Comparison of ENCODE assay signal across 8 cellular contexts in genomic region chr1:115975569-115976061, GRCh38. TPM values are rescaled to one million over a fixed set of nuclear protein-coding genes. Genes with fewer than 3 reads are reported as not detected.
DNase-seq lines count a peak whose midpoint lies in the region; ATAC-seq, FAIRE-seq and TF ChIP-seq lines count a peak whose summit lies in the region.

No MANE protein-coding gene starts in this region.

- no peak for DNase-seq in CD8-positive, alpha-beta memory T cell
- DNase-seq in endothelial cell of umbilical vein (ENCODE audit: low read depth, low spot score) (no peak), osteoblast (ENCODE audit: insufficient read length, low spot score, missing footprints) (no peak), middle frontal gyrus (ENCODE audit: extremely low spot score, low spot score) (no peak)
- DNase-seq in central memory CD4-positive, alpha-beta T cell = no peak

- no peaks in the 10 kb centered on the region for H3K36me3 ChIP-seq in CD8-positive, alpha-beta memory T cell (ENCODE audit: insufficient read depth, low read length)
- H3K36me3 ChIP-seq in OCI-LY3 (replicated peaks; ENCODE audit: low read depth, low read length) (no peaks in the 10 kb centered on the region), endothelial cell of umbilical vein (ENCODE audit: control insufficient read depth in 2 of 2, extremely low read depth in 1 of 2, insufficient read depth in 2 of 2, low read length in 2 of 2) (no peaks in the 10 kb centered on the region), osteoblast (ENCODE audit: insufficient read depth, low read length) (no peaks in the 10 kb centered on the region)

- no peak for TF ChIP-seq POLR2A in endothelial cell of umbilical vein (IDR thresholded peaks at IDR 0.05; ENCODE audit: low read depth, low read length)

- H2AFZ ChIP-seq in OCI-LY3 (ENCODE audit: low read depth, low read length) = peak overlapping the region; percentile 68
- peak overlapping the region; percentile 65 for H2AFZ ChIP-seq in endothelial cell of umbilical vein (ENCODE audit: low read depth, low read length)
- peak overlapping the region; percentile 82 for H2AFZ ChIP-seq in osteoblast (ENCODE audit: low read length)

- dilution Hi-C loops in endothelial cell of umbilical vein (cut with MboI; ENCODE audit: extremely low pct_ligation_motif_present, low sequenced_read_pairs) = no loop called here

- no peaks in the 10 kb centered on the region for H3K27me3 ChIP-seq in CD8-positive, alpha-beta memory T cell (ENCODE audit: insufficient read depth, low read length, poor library complexity, severe bottlenecking)
- H3K27me3 ChIP-seq in OCI-LY3 (ENCODE audit: low read depth, low read length) (no peaks in the 10 kb centered on the region; the same call in 1 of the 2 replicates), endothelial cell of umbilical vein (ENCODE audit: control insufficient read depth in 2 of 2, insufficient read depth in 2 of 2, low read length in 2 of 2) (peaks cover 23 to 47% of the 10 kb centered on the region in 2 experiments), osteoblast (ENCODE audit: insufficient read depth, low read length) (peaks cover 3% of the 10 kb centered on the region)

- ATAC-seq in GM19324 (IDR thresholded peaks at IDR 0.05; ENCODE audit: low FRiP score, unreplicated experiment) = no peak
- no peak for ATAC-seq in HG03108 (IDR thresholded peaks at IDR 0.05; ENCODE audit: unreplicated experiment)

- H3K4me3 Mint-ChIP-seq in CD8-positive, alpha-beta memory T cell = peak overlapping the region; percentile 89 to 95 (median 91)

- H3K9me1 ChIP-seq in endothelial cell of umbilical vein (replicated peaks; ENCODE audit: control insufficient read depth, extremely low read depth, insufficient read depth, low read length) = no peaks in the 10 kb centered on the region

- BruUV-seq in endothelial cell of umbilical vein (replicated peaks; lab: Mats Ljungman, UMichigan) = no TSS peak

- H4K20me1 ChIP-seq in OCI-LY3 (ENCODE audit: insufficient read depth, low read length) (no peaks in the 10 kb centered on the region), endothelial cell of umbilical vein (replicated peaks; ENCODE audit: control insufficient read depth, extremely low read depth, insufficient read depth, low read length) (no peaks in the 10 kb centered on the region), osteoblast (ENCODE audit: insufficient read depth, low read length) (no peaks in the 10 kb centered on the region)

- H3K36me3 Mint-ChIP-seq in CD8-positive, alpha-beta memory T cell = peaks cover 0 to 2% (median 0%) of the 10 kb centered on the region in 3 donors

- H3K4me1 Mint-ChIP-seq in CD8-positive, alpha-beta memory T cell = peaks cover 9 to 21% (median 9%) of the 10 kb centered on the region in 3 donors

- peak overlapping the region in 7 of 8 donors; percentile 21 to 85 (median 82) for H3K27ac Mint-ChIP-seq in CD8-positive, alpha-beta memory T cell

- no peak for TF ChIP-seq CTCF in OCI-LY3 (IDR thresholded peaks at IDR 0.05; ENCODE audit: low read depth, low read length)
- no peak for TF ChIP-seq CTCF in endothelial cell of umbilical vein (IDR thresholded peaks at IDR 0.05; ENCODE audit: extremely low read depth in 1 of 2, insufficient read depth in 1 of 2, low read depth in 1 of 2, low read length in 2 of 2)
- TF ChIP-seq CTCF in osteoblast (IDR thresholded peaks at IDR 0.05; ENCODE audit: extremely low read depth, low read depth, low read length) = no peak

- H3K27me3 Mint-ChIP-seq in CD8-positive, alpha-beta memory T cell = peaks cover 16 to 60% of the 10 kb centered on the region in 2 donors

- H3K27ac ChIP-seq in CD8-positive, alpha-beta memory T cell (ENCODE audit: low read depth, low read length) = no peak overlapping the region
- H3K27ac ChIP-seq in OCI-LY3 (ENCODE audit: low read length) = no peak overlapping the region
- H3K27ac ChIP-seq in endothelial cell of umbilical vein (ENCODE audit: insufficient read depth, low read depth, low read length) = no peak overlapping the region
- H3K27ac ChIP-seq in osteoblast (ENCODE audit: low read depth, low read length) = no peak overlapping the region

- CTCF ChIA-PET in CD8-positive, alpha-beta memory T cell (lab: Charles Lee) = no interaction called here
- CTCF ChIA-PET in endothelial cell of umbilical vein (lab: Charles Lee) = no interaction called here

- no peak for FAIRE-seq in endothelial cell of umbilical vein (lab: Jason Lieb, UNC)

- no peaks in the 10 kb centered on the region for H3K9me3 Mint-ChIP-seq in CD8-positive, alpha-beta memory T cell

- intact Hi-C loops in endothelial cell of umbilical vein (cut with micrococcal nuclease) = loop anchor here (1.0 kb wide), 1 partner anchor 164 kb away; no protein-coding TSS in a partner anchor

- H3K4me1 ChIP-seq in CD8-positive, alpha-beta memory T cell (ENCODE audit: insufficient read depth, low read length) = peaks cover 4% of the 10 kb centered on the region
- H3K4me1 ChIP-seq in OCI-LY3 (ENCODE audit: low read length) (0 out of 2 replicates have a peak, but pooled peaks cover 5% of the 10 kb centered on the region), endothelial cell of umbilical vein (ENCODE audit: control insufficient read depth, extremely low read depth, insufficient read depth, low read length) (peaks cover 3% of the 10 kb centered on the region), osteoblast (ENCODE audit: insufficient read depth, low read length) (no peaks in the 10 kb centered on the region)

- H3K9ac ChIP-seq in OCI-LY3 (ENCODE audit: low read length) = peak overlapping the region; percentile 57
- H3K9ac ChIP-seq in endothelial cell of umbilical vein (replicated peaks; ENCODE audit: extremely low read depth, insufficient read depth, low read length) = no peak overlapping the region

- H3K4me3 ChIP-seq in CD8-positive, alpha-beta memory T cell (ENCODE audit: low read length) = peak overlapping the region; percentile 43
- H3K4me3 ChIP-seq in OCI-LY3 (ENCODE audit: low read length) = peak overlapping the region; percentile 82
- peak overlapping the region in 2 of 3 experiments; percentile 41 to 66 for H3K4me3 ChIP-seq in endothelial cell of umbilical vein (replicated peaks in 1 of 3; ENCODE audit: insufficient read depth in 1 of 3, low read depth in 1 of 3, low read length in 3 of 3)
- H3K4me3 ChIP-seq in osteoblast (ENCODE audit: insufficient read depth, low read length) = peak overlapping the region; percentile 74

- POLR2A ChIA-PET in CD8-positive, alpha-beta memory T cell (lab: Charles Lee) = no interaction called here
- POLR2A ChIA-PET in endothelial cell of umbilical vein (lab: Charles Lee) = no interaction called here

- H3K79me2 ChIP-seq in OCI-LY3 (ENCODE audit: low read length) (no peaks in the 10 kb centered on the region), endothelial cell of umbilical vein (ENCODE audit: control insufficient read depth, insufficient read depth, low read length) (no peaks in the 10 kb centered on the region), osteoblast (ENCODE audit: insufficient read depth, low read length) (no peaks in the 10 kb centered on the region)

- H3K4me2 ChIP-seq in OCI-LY3 (ENCODE audit: low read length) (peak overlapping the region; percentile 76), endothelial cell of umbilical vein (ENCODE audit: insufficient read depth, low read length) (peak overlapping the region; percentile 37), osteoblast (ENCODE audit: insufficient read depth, low read length) (peak overlapping the region; percentile 78)

- no peaks in the 10 kb centered on the region for H3K9me3 ChIP-seq in CD8-positive, alpha-beta memory T cell (ENCODE audit: low read length)
- no peaks in the 10 kb centered on the region for H3K9me3 ChIP-seq in OCI-LY3 (ENCODE audit: insufficient read depth, low read length)
- no peaks in the 10 kb centered on the region for H3K9me3 ChIP-seq in endothelial cell of umbilical vein (replicated peaks; ENCODE audit: control insufficient read depth, insufficient read depth, low read length)
- H3K9me3 ChIP-seq in osteoblast (ENCODE audit: low read depth, low read length) = no peaks in the 10 kb centered on the region

TF ChIP-seq in endothelial cell of umbilical vein, 7 proteins besides CTCF, POLR2A, EP300 and RAD21:
- TF ChIP-seq MYC (IDR thresholded peaks at IDR 0.05; ENCODE audit: low read depth, low read length) (no peak), GATA2 (IDR thresholded peaks at IDR 0.05; ENCODE audit: insufficient read depth, insufficient read length, low read depth, low read length) (no peak), FOS (IDR thresholded peaks at IDR 0.05; ENCODE audit: borderline replicate concordance, insufficient read depth, low read length) (no peak), POLR2AphosphoS5 (IDR thresholded peaks at IDR 0.05; ENCODE audit: insufficient read depth, low read depth, low read length) (no peak)

RNA-seq across cellular contexts. Expression of gene SLC22A15, which starts 0.7 kb away (rescaled TPM):
- 1 to 10 TPM in 1 of 2 experiments, under 1 TPM in 1; 0.68 to 1.2 TPM for total RNA-seq in CD8-positive, alpha-beta memory T cell
- polyA plus RNA-seq in CD8-positive, alpha-beta memory T cell = not detected
- total RNA-seq in endothelial cell of umbilical vein = 0.44 TPM in 1 of 2 replicates, not detected in the other
- not detected in 2 replicates for polyA plus RNA-seq in endothelial cell of umbilical vein
- not detected in 2 replicates for polyA plus RNA-seq in endothelial cell of umbilical vein (2011; cell fraction: cytosol; rRNA removed)
- 0.04 and 0.13 TPM in 2 replicates for polyA plus RNA-seq in endothelial cell of umbilical vein (2011; cell fraction: nucleus; rRNA removed)
- polyA plus RNA-seq in endothelial cell of umbilical vein (2012) = not detected in 2 replicates
- not detected in 2 replicates for polyA minus RNA-seq in endothelial cell of umbilical vein
- 1.1 TPM for polyA minus RNA-seq in endothelial cell of umbilical vein (2011; cell fraction: cytosol; rRNA and poly(A)+ RNA removed)
- 0.53 TPM in 1 of 2 replicates, not detected in the other for polyA minus RNA-seq in endothelial cell of umbilical vein (2011; cell fraction: nucleus; rRNA and poly(A)+ RNA removed)
- total RNA-seq in osteoblast = 14.5 and 16.2 TPM in 2 replicates
